Comparison of ENCODE assay signal across 8 cellular contexts in the genomic region with DNA sequence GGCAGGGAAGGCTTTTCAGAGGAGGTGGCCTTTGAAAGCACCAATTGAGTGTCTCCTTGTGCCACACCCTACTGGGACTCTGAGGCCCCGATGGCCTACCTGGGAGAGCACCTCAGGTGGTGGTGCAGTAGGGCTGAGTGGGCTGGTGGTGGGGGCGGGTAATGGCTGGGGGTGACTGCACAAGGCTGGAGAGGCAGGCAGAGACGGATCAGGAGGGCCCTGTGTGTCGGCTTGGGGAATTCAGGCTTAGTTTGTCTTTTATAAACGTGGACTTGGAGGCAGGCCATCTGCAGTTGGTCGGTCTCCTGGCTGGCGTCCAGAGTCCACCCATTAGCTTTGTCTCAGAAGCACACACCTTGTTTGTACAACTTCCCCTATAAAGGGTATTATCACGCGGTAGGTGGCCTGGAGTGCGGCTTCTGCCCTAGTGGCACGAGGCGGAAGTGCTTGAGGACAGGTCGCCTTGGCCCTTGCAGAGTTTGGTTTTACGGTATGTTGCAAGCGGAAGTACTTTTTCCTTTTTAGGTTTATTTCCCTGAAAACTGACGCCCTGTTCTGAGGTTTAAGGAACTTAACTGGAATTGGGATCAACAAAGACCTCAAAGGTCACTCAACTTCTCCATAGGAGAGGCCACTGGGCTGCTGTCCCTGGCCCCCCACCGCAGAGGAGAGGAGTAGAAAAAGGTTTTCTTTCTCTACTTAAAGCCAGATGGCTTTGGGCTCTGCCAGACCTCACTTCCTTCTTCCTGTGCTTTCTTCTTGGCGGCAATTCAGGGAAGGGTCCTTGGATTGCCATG. TPM values are rescaled to one million over a fixed set of nuclear protein-coding genes. Genes with fewer than 3 reads are reported as not detected.
DNase-seq lines count a peak whose midpoint lies in the region; ATAC-seq and TF ChIP-seq lines count a peak whose summit lies in the region.

No MANE protein-coding gene starts in this region.

- ATAC-seq in GM19397 (IDR thresholded peaks at IDR 0.05; ENCODE audit: unreplicated experiment) (peak; percentile 77), left colon (peak; percentile 85)

- peaks cover 76% of the 10 kb centered on the region for H3K4me1 Mint-ChIP-seq in stimulated activated naive CD8-positive, alpha-beta T cell treated with anti-CD3 and anti-CD28 coated beads, Interleukin-15, Interleukin-2, amounts not matched to agents 100 ng/mL and 50 ng/mL, for 24 hours (ENCODE audit: low read depth)

- no peaks in the 10 kb centered on the region for H3K9me3 Mint-ChIP-seq in stimulated activated naive CD8-positive, alpha-beta T cell treated with anti-CD3 and anti-CD28 coated beads, Interleukin-15, Interleukin-2, amounts not matched to agents 100 ng/mL and 50 ng/mL, for 24 hours

- H3K36me3 ChIP-seq in brain microvascular endothelial cell (replicated peaks): no peaks in the 10 kb centered on the region

- H3K4me3 Mint-ChIP-seq in stimulated activated naive CD8-positive, alpha-beta T cell treated with anti-CD3 and anti-CD28 coated beads, Interleukin-15, Interleukin-2, amounts not matched to agents 100 ng/mL and 50 ng/mL, for 24 hours: peak overlapping the region; percentile 52

- H3K27ac ChIP-seq in brain microvascular endothelial cell: no peak overlapping the region

- H3K27ac Mint-ChIP-seq in stimulated activated naive CD8-positive, alpha-beta T cell treated with anti-CD3 and anti-CD28 coated beads, Interleukin-15, Interleukin-2, amounts not matched to agents 100 ng/mL and 50 ng/mL, for 24 hours: peak overlapping the region; percentile 73

- intact Hi-C loops in left colon (cut with DNase I, micrococcal nuclease): no loop called here

- H3K27me3 ChIP-seq in brain microvascular endothelial cell (replicated peaks): no peaks in the 10 kb centered on the region

- H3K27me3 Mint-ChIP-seq in stimulated activated naive CD8-positive, alpha-beta T cell treated with anti-CD3 and anti-CD28 coated beads, Interleukin-15, Interleukin-2, amounts not matched to agents 100 ng/mL and 50 ng/mL, for 24 hours: no peaks in the 10 kb centered on the region

- peak; percentile 89 for DNase-seq in CD1c-positive myeloid dendritic cell (ENCODE audit: extremely low spot score)
- DNase-seq in HuH-7.5 (ENCODE audit: low spot score): peak; percentile 76
- DNase-seq in RPMI7951 (ENCODE audit: low read depth): peak; percentile 20
- no peak for DNase-seq in brain microvascular endothelial cell
- DNase-seq in left colon: peak; percentile 94 to 96
- no peak for DNase-seq in OCI-M2 (lab: John Stamatoyannopoulos, UW; ENCODE audit: unreplicated experiment)

- H3K36me3 Mint-ChIP-seq in stimulated activated naive CD8-positive, alpha-beta T cell treated with anti-CD3 and anti-CD28 coated beads, Interleukin-15, Interleukin-2, amounts not matched to agents 100 ng/mL and 50 ng/mL, for 24 hours (ENCODE audit: low read depth): peaks cover 6% of the 10 kb centered on the region

- in situ Hi-C loops in brain microvascular endothelial cell (cut with HindIII; ENCODE audit: low pct_ligation_motif_present, low sequenced_read_pairs): no loop called here

- peak; percentile 72 for TF ChIP-seq CTCF in brain microvascular endothelial cell (IDR thresholded peaks at IDR 0.05; ENCODE audit: low read depth, low read length, missing control alignments)

- no peak overlapping the region for H3K4me3 ChIP-seq in brain microvascular endothelial cell (ENCODE audit: low read depth, low read length)

RNA-seq across cellular contexts. Expression of a gene that starts 8.0 kb away (rescaled TPM):
- 23.3 and 28.4 TPM in 2 replicates for total RNA-seq in RPMI7951 (2014; rRNA removed; shearing (Covaris generic))
- total RNA-seq in left colon: 10 to 100 TPM; 53.1 to 56.6 TPM

Comparison
In these comparisons a context has a peak if more than half of its experiments do, and no peak if none do; other contexts are left out.
1. DNase-seq: peak in CD1c-positive myeloid dendritic cell (single experiment), HuH-7.5 (single experiment), RPMI7951 (single experiment) and left colon (2 of 2); none in brain microvascular endothelial cell (single experiment) and OCI-M2 (single experiment).